Comparison of ENCODE assay signal across 14 cellular contexts in genomic region chr18:72783517-72783916, GRCh38.
DNase-seq lines count a peak whose midpoint lies in the region; TF ChIP-seq lines count a peak whose summit lies in the region.
"Had no signal": no experiment of that assay in that cellular context is flagged by ENCODE, and none has a peak within 500 bp of the region (broad histone marks: within the 10 kb centered on the region; RNA-seq: fewer than 3 reads in every experiment).

No MANE protein-coding gene starts in this region.

- H3K4me2 ChIP-seq in osteoblast (ENCODE audit: insufficient read depth, low read length) = no peak overlapping the region

- H3K9me3 ChIP-seq in osteoblast (ENCODE audit: low read depth, low read length) = no peaks in the 10 kb centered on the region

- H2AFZ ChIP-seq in osteoblast (ENCODE audit: low read length) = no peak overlapping the region
- H2AFZ ChIP-seq: GM23248 had no signal

- H3K27ac ChIP-seq in brain microvascular endothelial cell = no peak overlapping the region
- no peak overlapping the region for H3K27ac ChIP-seq in osteoblast (ENCODE audit: low read depth, low read length)
- H3K27ac ChIP-seq: GM23248 had no signal

- H3K36me3 ChIP-seq in brain microvascular endothelial cell (replicated peaks) (no peaks in the 10 kb centered on the region), osteoblast (ENCODE audit: insufficient read depth, low read length) (no peaks in the 10 kb centered on the region)

- H3K27me3 ChIP-seq in brain microvascular endothelial cell (replicated peaks) (no peaks in the 10 kb centered on the region), osteoblast (ENCODE audit: insufficient read depth, low read length) (no peaks in the 10 kb centered on the region)

- no peak for TF ChIP-seq CTCF in brain microvascular endothelial cell (IDR thresholded peaks at IDR 0.05; ENCODE audit: low read depth, low read length, missing control alignments)
- no peak for TF ChIP-seq CTCF in osteoblast (IDR thresholded peaks at IDR 0.05; ENCODE audit: extremely low read depth, low read depth, low read length)

- no peaks in the 10 kb centered on the region for H4K20me1 ChIP-seq in osteoblast (ENCODE audit: insufficient read depth, low read length)

- H3K4me3 ChIP-seq in brain microvascular endothelial cell (ENCODE audit: low read depth, low read length) (no peak overlapping the region), osteoblast (ENCODE audit: insufficient read depth, low read length) (no peak overlapping the region)
- H3K4me3 ChIP-seq: GM23248 had no signal

- no peaks in the 10 kb centered on the region for H3K79me2 ChIP-seq in osteoblast (ENCODE audit: insufficient read depth, low read length)

- H3K4me1 ChIP-seq in osteoblast (ENCODE audit: insufficient read depth, low read length) = no peaks in the 10 kb centered on the region

- in situ Hi-C loops in brain microvascular endothelial cell (cut with HindIII; ENCODE audit: low pct_ligation_motif_present, low sequenced_read_pairs) = no loop called here

- DNase-seq in Daoy (ENCODE audit: low read depth) (peak; percentile 67), OCI-M1 (lab: John Stamatoyannopoulos, UW) (peak; percentile 55), brain microvascular endothelial cell (peak; percentile 23), osteoblast (ENCODE audit: insufficient read length, low spot score, missing footprints) (no peak), middle frontal gyrus (ENCODE audit: extremely low spot score, low spot score) (no peak), A172 (ENCODE audit: low spot score) (no peak), NCI-H1417 (lab: John Stamatoyannopoulos, UW) (no peak)
- DNase-seq: AML-193; CD4-positive, alpha-beta memory T cell; DMS79 treated with DMSO at 0.1 percent for 48 hours; EL; GM23248; HCEC 1CT; KBM-7 had no signal

Comparison
In these comparisons a context has a peak if more than half of its experiments do, and no peak if none do; other contexts are left out.
1. DNase-seq: peak in Daoy (single experiment), OCI-M1 (single experiment) and brain microvascular endothelial cell (single experiment); none in osteoblast (single experiment), middle frontal gyrus (single experiment), A172 (single experiment) and NCI-H1417 (0 of 3).